In genomic region chr5:41558295-41558694, GRCh38 we compare ENCODE assay signal across 26 cellular contexts. TPM values are rescaled to one million over a fixed set of nuclear protein-coding genes. Genes with fewer than 3 reads are reported as not detected.
DNase-seq lines count a peak whose midpoint lies in the region; ATAC-seq, FAIRE-seq and TF ChIP-seq lines count a peak whose summit lies in the region.
"Had no signal": no experiment of that assay in that cellular context is flagged by ENCODE, and none has a peak within 500 bp of the region (broad histone marks: within the 10 kb centered on the region; RNA-seq: fewer than 3 reads in every experiment).

No MANE protein-coding gene starts in this region.

- no peaks in the 10 kb centered on the region for H3K36me3 ChIP-seq in pancreas
- H3K36me3 ChIP-seq: BE2C, BLaER1 had no signal

- H3K27ac ChIP-seq in pancreas = no peak overlapping the region
- H3K27ac ChIP-seq: BLaER1 had no signal

- no peaks in the 10 kb centered on the region for H3K4me1 ChIP-seq in pancreas
- H3K4me1 ChIP-seq: BE2C had no signal

- H3K4me3 ChIP-seq in pancreas = no peak overlapping the region
- H3K4me3 ChIP-seq: BLaER1 had no signal

- WGBS in pancreas, 2 donors = 36 to 45% methylated on average over 1 of the region's 1 CpG

- H3K9me3 ChIP-seq in pancreas = no peaks in the 10 kb centered on the region
- H3K9me3 ChIP-seq: BE2C, BLaER1 had no signal

- FAIRE-seq in RCC 7860 (lab: Jason Lieb, UNC) (peak; percentile 17), pancreas (lab: Jason Lieb, UNC) (peak; percentile 17)
- FAIRE-seq: A204.1, GM12892, GM18507 had no signal

- ATAC-seq in pancreas = no peak

- CTCF ChIA-PET in HEK293T (lab: Yijun Ruan, JAX) = no interaction called here

- DNase-seq in HEK293T (ENCODE audit: extremely low spot score) (no peak), RCC 7860 (ENCODE audit: low spot score) (no peak), pancreas (no peak), T-helper 9 cell (no peak), GF-D8 (lab: John Stamatoyannopoulos, UW) (no peak)
- DNase-seq: 8988T; ACHN; BE2C; C1 segment of cervical spinal cord; CD4-positive, alpha-beta memory T cell; CD4-positive, CD25-positive, alpha-beta regulatory T cell; CD8-positive, alpha-beta memory T cell; COR-L47; DMS 273 treated with DMSO at 0.1 percent for 48 hours; DMS153; DMS53; DMS79; DND-41; EL; GDM1 had no signal

- no peak for TF ChIP-seq CTCF in pancreas (IDR thresholded peaks at IDR 0.05)

- POLR2A ChIA-PET in HEK293T (lab: Yijun Ruan, JAX) = no interaction called here

- no peaks in the 10 kb centered on the region for H3K27me3 ChIP-seq in pancreas
- H3K27me3 ChIP-seq: BE2C, BLaER1 had no signal

- intact Hi-C loops in pancreas (cut with DNase I) = no loop called here

TF ChIP-seq in HEK293T, 16 proteins besides CTCF, POLR2A, EP300 and RAD21:
- no peak for TF ChIP-seq L3MBTL2 (conservative IDR thresholded peaks at IDR 0.05)
- TF ChIP-seq FOXM1 (IDR thresholded peaks at IDR 0.05; ENCODE audit: borderline replicate concordance) = no peak
- TF ChIP-seq ELF4 (IDR thresholded peaks at IDR 0.05) = peak; percentile 76
- no peak for TF ChIP-seq HDGF (IDR thresholded peaks at IDR 0.05; ENCODE audit: borderline replicate concordance)

RNA-seq across cellular contexts. Expression of gene PLCXD3, which starts 47.9 kb away (rescaled TPM):
- total RNA-seq in pancreas = 1 to 10 TPM in 5 of 6 donors, under 1 TPM in 1; 0.79 to 4.9 (median 2.6) TPM
- 10 to 100 TPM in 1 of 2 donors, 1 to 10 TPM in 1; 3.0 to 14.2 TPM for polyA plus RNA-seq in pancreas
- total RNA-seq: CD4-positive, alpha-beta memory T cell; CD4-positive, CD25-positive, alpha-beta regulatory T cell; CD8-positive, alpha-beta memory T cell; G401 had no signal
- polyA plus RNA-seq: CD14-positive monocyte; CD4-positive, alpha-beta memory T cell; CD4-positive, CD25-positive, alpha-beta regulatory T cell; CD8-positive, alpha-beta memory T cell had no signal
